Comparison of ENCODE assay signal across 18 cellular contexts in the genomic region with DNA sequence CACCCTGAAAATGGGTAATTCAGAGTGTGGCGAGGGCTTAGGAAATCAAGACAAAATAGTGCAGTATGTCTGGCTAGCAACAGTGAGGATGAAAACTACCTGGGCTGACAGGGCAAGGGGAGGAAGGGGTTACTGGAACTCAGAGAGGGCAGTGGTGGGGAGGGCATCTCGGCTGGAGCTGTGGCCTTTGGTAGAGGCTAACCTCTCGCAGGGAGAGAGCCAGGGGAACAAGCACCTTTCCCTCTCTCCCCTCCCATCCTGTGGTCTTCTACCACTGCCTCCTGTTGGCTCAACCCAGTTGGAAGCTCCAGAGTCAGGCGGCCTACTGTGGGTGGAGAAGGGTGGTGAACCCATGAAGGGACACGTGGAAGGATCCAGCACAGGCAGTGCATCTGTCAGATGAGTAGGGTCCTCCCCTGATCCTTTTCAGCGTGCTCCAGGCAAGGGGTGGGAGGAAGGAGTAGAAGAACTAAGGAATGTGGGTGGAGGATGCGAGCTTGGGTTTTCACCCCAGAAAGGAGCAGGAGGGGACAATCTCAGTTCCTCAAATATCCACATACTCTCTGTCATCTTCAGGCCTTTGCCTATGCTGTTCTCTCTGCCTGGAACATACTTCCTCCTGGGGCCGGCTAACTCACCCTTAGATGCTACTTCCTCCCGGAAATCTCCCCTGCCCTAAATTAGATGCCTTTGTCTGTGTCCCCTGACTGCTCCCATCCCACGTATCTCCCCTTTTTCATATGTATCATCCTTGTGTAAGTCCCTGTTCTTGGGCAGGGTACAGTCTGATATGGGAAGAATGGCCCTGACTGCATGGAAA. TPM values are rescaled to one million over a fixed set of nuclear protein-coding genes. Genes with fewer than 3 reads are reported as not detected.
DNase-seq lines count a peak whose midpoint lies in the region; TF ChIP-seq lines count a peak whose summit lies in the region.
"Had no signal": no experiment of that assay in that cellular context is flagged by ENCODE, and none has a peak within 500 bp of the region (broad histone marks: within the 10 kb centered on the region; RNA-seq: fewer than 3 reads in every experiment).

No MANE protein-coding gene starts in this region.

- peaks cover 6% of the 10 kb centered on the region for H3K27me3 Mint-ChIP-seq in osteocyte (ENCODE audit: unreplicated experiment)
- H3K27me3 Mint-ChIP-seq in activated T-cell treated with anti-CD3 and anti-CD28 coated beads, Interleukin-2, amount 50 U/mL, for 24 hours: peaks cover 7% of the 10 kb centered on the region

- TF ChIP-seq CTCF in right atrium auricular region (IDR thresholded peaks at IDR 0.05) (no peak), osteocyte (IDR thresholded peaks at IDR 0.05) (no peak)

- H3K27ac ChIP-seq in right atrium auricular region: no peak overlapping the region
- H3K27ac ChIP-seq: C4-2B had no signal

- no peaks in the 10 kb centered on the region for H3K9me3 Mint-ChIP-seq in osteocyte (ENCODE audit: unreplicated experiment)
- H3K9me3 Mint-ChIP-seq in activated T-cell treated with anti-CD3 and anti-CD28 coated beads, Interleukin-2, amount 50 U/mL, for 24 hours: no peaks in the 10 kb centered on the region

- H3K4me3 ChIP-seq in right atrium auricular region: no peak overlapping the region

- DNase-seq in activated effector memory CD4-positive, alpha-beta T cell treated with anti-CD3 and anti-CD28 coated beads, Interleukin-2, amount 50 U/mL, for 16 hours: peak; percentile 2
- no peak for DNase-seq in activated effector memory CD4-positive, alpha-beta T cell treated with Interleukin-2 at 50 U/mL for 16 hours
- DNase-seq in SKM-1 (lab: John Stamatoyannopoulos, UW; ENCODE audit: unreplicated experiment) (peak; percentile 71), right atrium auricular region (ENCODE audit: low spot score) (peak; percentile 42), osteocyte (ENCODE audit: extremely low spot score, unreplicated experiment) (peak; percentile 66), epidermal melanocyte (ENCODE audit: insufficient read length, low spot score) (no peak), superior temporal gyrus (ENCODE audit: extremely low spot score) (no peak)
- no peak for DNase-seq in activated T-cell treated with anti-CD3 and anti-CD28 coated beads, Interleukin-2, amount 50 U/mL, for 24 hours
- DNase-seq: Caco-2; DMS53; HCEC 1CT; NCI-H1092 treated with DMSO at 0.1 percent for 48 hours; NCI-H1694 treated with DMSO at 0.1 percent for 48 hours; NCI-H345; NCI-H526 treated with DMSO at 0.1 percent for 48 hours; NK-92 treated with Interleukin-12 subunit alpha and Interleukin-12 subunit beta, amount 100 ng/mL, for 24 hours; SHP77 had no signal

- H3K27ac Mint-ChIP-seq in osteocyte (ENCODE audit: unreplicated experiment): no peak overlapping the region
- H3K27ac Mint-ChIP-seq in activated T-cell treated with anti-CD3 and anti-CD28 coated beads, Interleukin-2, amount 50 U/mL, for 24 hours: no peak overlapping the region

- no peak overlapping the region for H3K4me3 Mint-ChIP-seq in osteocyte (ENCODE audit: unreplicated experiment)
- no peak overlapping the region for H3K4me3 Mint-ChIP-seq in activated T-cell treated with anti-CD3 and anti-CD28 coated beads, Interleukin-2, amount 50 U/mL, for 24 hours

- H3K36me3 ChIP-seq in right atrium auricular region: no peaks in the 10 kb centered on the region

- peaks cover 2% of the 10 kb centered on the region for H3K4me1 Mint-ChIP-seq in osteocyte (ENCODE audit: unreplicated experiment)
- H3K4me1 Mint-ChIP-seq in activated T-cell treated with anti-CD3 and anti-CD28 coated beads, Interleukin-2, amount 50 U/mL, for 24 hours (ENCODE audit: low read depth): peaks cover 6% of the 10 kb centered on the region

- no peaks in the 10 kb centered on the region for H3K9me3 ChIP-seq in right atrium auricular region
- H3K9me3 ChIP-seq: Caco-2 had no signal

- no peaks in the 10 kb centered on the region for H3K27me3 ChIP-seq in right atrium auricular region

- H3K36me3 Mint-ChIP-seq in osteocyte (ENCODE audit: unreplicated experiment): no peaks in the 10 kb centered on the region
- H3K36me3 Mint-ChIP-seq in activated T-cell treated with anti-CD3 and anti-CD28 coated beads, Interleukin-2, amount 50 U/mL, for 24 hours (ENCODE audit: low read depth): no peaks in the 10 kb centered on the region

- no peaks in the 10 kb centered on the region for H3K4me1 ChIP-seq in right atrium auricular region
- H3K4me1 ChIP-seq: Caco-2 had no signal

RNA-seq across cellular contexts. Expression of a gene that starts 6.2 kb away (rescaled TPM):
- total RNA-seq in right atrium auricular region (1 to 10 TPM; 1.4 to 3.3 TPM), osteocyte (not detected in 2 replicates)

RNA-seq across cellular contexts. Expression of a gene that starts 19.9 kb away (rescaled TPM):
- total RNA-seq in right atrium auricular region (1 to 10 TPM; 2.9 to 4.8 TPM), osteocyte (1.6 and 3.5 TPM in 2 replicates)

Comparison
In these comparisons a context has a peak if more than half of its experiments do, and no peak if none do; other contexts are left out.
1. DNase-seq: peak in activated effector memory CD4-positive, alpha-beta T cell treated with anti-CD3 and anti-CD28 coated beads, Interleukin-2, amount 50 U/mL, for 16 hours (single experiment), SKM-1 (single experiment), right atrium auricular region (single experiment) and osteocyte (single experiment); none in activated effector memory CD4-positive, alpha-beta T cell treated with Interleukin-2 at 50 U/mL for 16 hours (single experiment), activated T-cell treated with anti-CD3 and anti-CD28 coated beads, Interleukin-2, amount 50 U/mL, for 24 hours (single experiment), epidermal melanocyte (single experiment) and superior temporal gyrus (single experiment).